ENCODE assay signal across 1 cellular context in the genomic region with DNA sequence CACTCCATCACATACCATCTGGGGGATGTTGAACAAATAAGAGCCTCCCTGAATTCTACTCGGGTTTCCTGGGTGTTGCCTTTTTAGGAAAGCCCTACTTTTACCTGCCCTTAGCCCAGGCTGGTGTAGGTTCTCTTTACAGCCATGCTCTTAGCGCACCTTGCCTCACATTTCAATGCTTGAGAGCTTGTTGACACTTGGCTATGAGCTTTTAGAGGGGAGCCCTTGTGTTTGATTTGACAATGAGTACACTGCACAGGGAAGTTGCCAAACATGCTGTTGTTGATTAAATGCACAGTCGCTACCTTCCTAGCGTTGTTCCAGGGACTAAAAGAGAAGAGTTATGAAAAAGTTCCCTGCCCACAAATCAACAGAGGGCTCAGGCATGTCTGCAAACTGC.
TF ChIP-seq lines count a peak whose summit lies in the region.

No MANE protein-coding gene starts in this region.

TF ChIP-seq in HepG2, 621 proteins besides CTCF, POLR2A, EP300 and RAD21 (continued from another document and continues in another):
- TF ChIP-seq SKIL (CRISPR knock-in tag; IDR thresholded peaks at IDR 0.05; ENCODE audit: borderline replicate concordance) (no peak), CHCHD3 (CRISPR knock-in tag; IDR thresholded peaks at IDR 0.05) (no peak), CENPX (CRISPR knock-in tag; IDR thresholded peaks at IDR 0.05) (no peak), AHDC1 (CRISPR knock-in tag; IDR thresholded peaks at IDR 0.05; ENCODE audit: borderline replicate concordance) (no peak), AGO2 (optimal IDR thresholded peaks at IDR 0.05; ENCODE audit: low read depth, low read length) (no peak), ZNF724P (CRISPR knock-in tag; IDR thresholded peaks at IDR 0.05; ENCODE audit: borderline replicate concordance) (no peak), CEBPB (IDR thresholded peaks at IDR 0.05; ENCODE audit: borderline replicate concordance, low read depth, low read length) (0 out of 2 replicates have a peak, but pooled peaks have one; percentile 1), SOX5 (CRISPR knock-in tag; IDR thresholded peaks at IDR 0.05; ENCODE audit: borderline replicate concordance) (peak; percentile 25; the same call in 1 of the 2 replicates), ZNF576 (CRISPR knock-in tag; IDR thresholded peaks at IDR 0.05) (no peak), SOX13 (IDR thresholded peaks at IDR 0.05) (no peak), SOX13 (CRISPR knock-in tag; conservative IDR thresholded peaks at IDR 0.05 in 1 of 2, IDR thresholded peaks at IDR 0.05 in 1 of 2) (no peak; a peak in 1 of 4 replicates), FOXM1 (CRISPR knock-in tag; IDR thresholded peaks at IDR 0.05) (no peak), RXRB (CRISPR knock-in tag; IDR thresholded peaks at IDR 0.05; ENCODE audit: borderline replicate concordance) (0 out of 2 replicates have a peak, but pooled peaks have one; percentile 32), ZNF678 (CRISPR knock-in tag; IDR thresholded peaks at IDR 0.05) (no peak), RELA (CRISPR knock-in tag; IDR thresholded peaks at IDR 0.05) (no peak), TIGD3 (CRISPR knock-in tag; IDR thresholded peaks at IDR 0.05; ENCODE audit: borderline replicate concordance) (no peak), ZGPAT (CRISPR knock-in tag; IDR thresholded peaks at IDR 0.05) (no peak), HMGA1 (CRISPR knock-in tag; conservative IDR thresholded peaks at IDR 0.05) (no peak), TOPORS (CRISPR knock-in tag; IDR thresholded peaks at IDR 0.05) (no peak), ZNF407 (CRISPR knock-in tag; IDR thresholded peaks at IDR 0.05; ENCODE audit: not compliant biosample characterization) (no peak), ZSCAN5A (CRISPR knock-in tag; IDR thresholded peaks at IDR 0.05; ENCODE audit: borderline replicate concordance) (no peak), SMARCC2 (IDR thresholded peaks at IDR 0.05) (no peak), ZNF619 (CRISPR knock-in tag; IDR thresholded peaks at IDR 0.05) (no peak), NR3C1 (CRISPR knock-in tag; IDR thresholded peaks at IDR 0.05) (no peak), NFE2 (CRISPR knock-in tag; IDR thresholded peaks at IDR 0.05) (no peak), ARNT (IDR thresholded peaks at IDR 0.05) (no peak), KDM5B (CRISPR knock-in tag; IDR thresholded peaks at IDR 0.05; ENCODE audit: borderline replicate concordance) (no peak)
- TF ChIP-seq, protein P1, sequence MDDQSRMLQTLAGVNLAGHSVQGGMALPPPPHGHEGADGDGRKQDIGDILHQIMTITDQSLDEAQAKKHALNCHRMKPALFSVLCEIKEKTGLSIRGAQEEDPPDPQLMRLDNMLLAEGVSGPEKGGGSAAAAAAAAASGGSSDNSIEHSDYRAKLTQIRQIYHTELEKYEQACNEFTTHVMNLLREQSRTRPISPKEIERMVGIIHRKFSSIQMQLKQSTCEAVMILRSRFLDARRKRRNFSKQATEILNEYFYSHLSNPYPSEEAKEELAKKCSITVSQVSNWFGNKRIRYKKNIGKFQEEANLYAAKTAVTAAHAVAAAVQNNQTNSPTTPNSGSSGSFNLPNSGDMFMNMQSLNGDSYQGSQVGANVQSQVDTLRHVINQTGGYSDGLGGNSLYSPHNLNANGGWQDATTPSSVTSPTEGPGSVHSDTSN (CRISPR knock-in tag; IDR thresholded peaks at IDR 0.05; ENCODE audit: borderline replicate concordance) = no peak
- TF ChIP-seq, protein P2, sequence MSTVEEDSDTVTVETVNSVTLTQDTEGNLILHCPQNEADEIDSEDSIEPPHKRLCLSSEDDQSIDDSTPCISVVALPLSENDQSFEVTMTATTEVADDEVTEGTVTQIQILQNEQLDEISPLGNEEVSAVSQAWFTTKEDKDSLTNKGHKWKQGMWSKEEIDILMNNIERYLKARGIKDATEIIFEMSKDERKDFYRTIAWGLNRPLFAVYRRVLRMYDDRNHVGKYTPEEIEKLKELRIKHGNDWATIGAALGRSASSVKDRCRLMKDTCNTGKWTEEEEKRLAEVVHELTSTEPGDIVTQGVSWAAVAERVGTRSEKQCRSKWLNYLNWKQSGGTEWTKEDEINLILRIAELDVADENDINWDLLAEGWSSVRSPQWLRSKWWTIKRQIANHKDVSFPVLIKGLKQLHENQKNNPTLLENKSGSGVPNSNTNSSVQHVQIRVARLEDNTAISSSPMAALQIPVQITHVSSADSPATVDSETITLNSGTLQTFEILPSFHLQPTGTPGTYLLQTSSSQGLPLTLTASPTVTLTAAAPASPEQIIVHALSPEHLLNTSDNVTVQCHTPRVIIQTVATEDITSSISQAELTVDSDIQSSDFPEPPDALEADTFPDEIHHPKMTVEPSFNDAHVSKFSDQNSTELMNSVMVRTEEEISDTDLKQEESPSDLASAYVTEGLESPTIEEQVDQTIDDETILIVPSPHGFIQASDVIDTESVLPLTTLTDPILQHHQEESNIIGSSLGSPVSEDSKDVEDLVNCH (CRISPR knock-in tag; IDR thresholded peaks at IDR 0.05) = no peak
